In the genomic region with DNA sequence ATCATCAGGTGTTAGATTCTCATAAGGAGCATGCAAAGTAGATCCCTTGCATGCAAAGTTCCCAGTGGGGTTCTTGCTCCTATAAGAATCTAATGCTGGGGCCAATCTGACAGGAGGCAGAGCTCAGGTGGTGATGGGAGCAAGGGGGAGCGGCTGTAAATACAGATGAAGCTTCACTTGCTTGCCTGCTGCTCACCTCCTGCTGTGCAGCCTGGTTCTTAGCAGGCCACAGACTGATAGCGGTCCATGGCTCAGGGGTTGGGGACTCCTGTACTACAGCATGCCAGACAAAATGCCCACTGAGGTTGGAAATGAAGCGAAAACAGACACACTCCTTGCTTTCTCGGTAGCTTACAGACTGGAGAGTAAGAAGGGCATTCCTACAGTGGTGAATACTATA, we compare ENCODE assay signal across 1 cellular context.
TF ChIP-seq lines count a peak whose summit lies in the region.

No MANE protein-coding gene starts in this region.

TF ChIP-seq in WTC11, 78 proteins besides CTCF, POLR2A, EP300 and RAD21 (continued from another document):
- TF ChIP-seq, protein P1, sequence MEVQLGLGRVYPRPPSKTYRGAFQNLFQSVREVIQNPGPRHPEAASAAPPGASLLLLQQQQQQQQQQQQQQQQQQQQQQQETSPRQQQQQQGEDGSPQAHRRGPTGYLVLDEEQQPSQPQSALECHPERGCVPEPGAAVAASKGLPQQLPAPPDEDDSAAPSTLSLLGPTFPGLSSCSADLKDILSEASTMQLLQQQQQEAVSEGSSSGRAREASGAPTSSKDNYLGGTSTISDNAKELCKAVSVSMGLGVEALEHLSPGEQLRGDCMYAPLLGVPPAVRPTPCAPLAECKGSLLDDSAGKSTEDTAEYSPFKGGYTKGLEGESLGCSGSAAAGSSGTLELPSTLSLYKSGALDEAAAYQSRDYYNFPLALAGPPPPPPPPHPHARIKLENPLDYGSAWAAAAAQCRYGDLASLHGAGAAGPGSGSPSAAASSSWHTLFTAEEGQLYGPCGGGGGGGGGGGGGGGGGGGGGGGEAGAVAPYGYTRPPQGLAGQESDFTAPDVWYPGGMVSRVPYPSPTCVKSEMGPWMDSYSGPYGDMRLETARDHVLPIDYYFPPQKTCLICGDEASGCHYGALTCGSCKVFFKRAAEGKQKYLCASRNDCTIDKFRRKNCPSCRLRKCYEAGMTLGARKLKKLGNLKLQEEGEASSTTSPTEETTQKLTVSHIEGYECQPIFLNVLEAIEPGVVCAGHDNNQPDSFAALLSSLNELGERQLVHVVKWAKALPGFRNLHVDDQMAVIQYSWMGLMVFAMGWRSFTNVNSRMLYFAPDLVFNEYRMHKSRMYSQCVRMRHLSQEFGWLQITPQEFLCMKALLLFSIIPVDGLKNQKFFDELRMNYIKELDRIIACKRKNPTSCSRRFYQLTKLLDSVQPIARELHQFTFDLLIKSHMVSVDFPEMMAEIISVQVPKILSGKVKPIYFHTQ (CRISPR knock-in tag; IDR thresholded peaks at IDR 0.05), result no peak
- TF ChIP-seq CREB1 (CRISPR knock-in tag; IDR thresholded peaks at IDR 0.05) (no peak), FOXK1 (CRISPR knock-in tag; IDR thresholded peaks at IDR 0.05) (no peak), GRHL2 (CRISPR knock-in tag; IDR thresholded peaks at IDR 0.05; ENCODE audit: insufficient replicate concordance, severe bottlenecking) (no peak), FOXJ3 (CRISPR knock-in tag; IDR thresholded peaks at IDR 0.05; ENCODE audit: borderline replicate concordance) (no peak)
- TF ChIP-seq, protein P2, sequence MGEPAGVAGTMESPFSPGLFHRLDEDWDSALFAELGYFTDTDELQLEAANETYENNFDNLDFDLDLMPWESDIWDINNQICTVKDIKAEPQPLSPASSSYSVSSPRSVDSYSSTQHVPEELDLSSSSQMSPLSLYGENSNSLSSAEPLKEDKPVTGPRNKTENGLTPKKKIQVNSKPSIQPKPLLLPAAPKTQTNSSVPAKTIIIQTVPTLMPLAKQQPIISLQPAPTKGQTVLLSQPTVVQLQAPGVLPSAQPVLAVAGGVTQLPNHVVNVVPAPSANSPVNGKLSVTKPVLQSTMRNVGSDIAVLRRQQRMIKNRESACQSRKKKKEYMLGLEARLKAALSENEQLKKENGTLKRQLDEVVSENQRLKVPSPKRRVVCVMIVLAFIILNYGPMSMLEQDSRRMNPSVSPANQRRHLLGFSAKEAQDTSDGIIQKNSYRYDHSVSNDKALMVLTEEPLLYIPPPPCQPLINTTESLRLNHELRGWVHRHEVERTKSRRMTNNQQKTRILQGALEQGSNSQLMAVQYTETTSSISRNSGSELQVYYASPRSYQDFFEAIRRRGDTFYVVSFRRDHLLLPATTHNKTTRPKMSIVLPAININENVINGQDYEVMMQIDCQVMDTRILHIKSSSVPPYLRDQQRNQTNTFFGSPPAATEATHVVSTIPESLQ (CRISPR knock-in tag; IDR thresholded peaks at IDR 0.05), result no peak
- TF ChIP-seq, protein P3, sequence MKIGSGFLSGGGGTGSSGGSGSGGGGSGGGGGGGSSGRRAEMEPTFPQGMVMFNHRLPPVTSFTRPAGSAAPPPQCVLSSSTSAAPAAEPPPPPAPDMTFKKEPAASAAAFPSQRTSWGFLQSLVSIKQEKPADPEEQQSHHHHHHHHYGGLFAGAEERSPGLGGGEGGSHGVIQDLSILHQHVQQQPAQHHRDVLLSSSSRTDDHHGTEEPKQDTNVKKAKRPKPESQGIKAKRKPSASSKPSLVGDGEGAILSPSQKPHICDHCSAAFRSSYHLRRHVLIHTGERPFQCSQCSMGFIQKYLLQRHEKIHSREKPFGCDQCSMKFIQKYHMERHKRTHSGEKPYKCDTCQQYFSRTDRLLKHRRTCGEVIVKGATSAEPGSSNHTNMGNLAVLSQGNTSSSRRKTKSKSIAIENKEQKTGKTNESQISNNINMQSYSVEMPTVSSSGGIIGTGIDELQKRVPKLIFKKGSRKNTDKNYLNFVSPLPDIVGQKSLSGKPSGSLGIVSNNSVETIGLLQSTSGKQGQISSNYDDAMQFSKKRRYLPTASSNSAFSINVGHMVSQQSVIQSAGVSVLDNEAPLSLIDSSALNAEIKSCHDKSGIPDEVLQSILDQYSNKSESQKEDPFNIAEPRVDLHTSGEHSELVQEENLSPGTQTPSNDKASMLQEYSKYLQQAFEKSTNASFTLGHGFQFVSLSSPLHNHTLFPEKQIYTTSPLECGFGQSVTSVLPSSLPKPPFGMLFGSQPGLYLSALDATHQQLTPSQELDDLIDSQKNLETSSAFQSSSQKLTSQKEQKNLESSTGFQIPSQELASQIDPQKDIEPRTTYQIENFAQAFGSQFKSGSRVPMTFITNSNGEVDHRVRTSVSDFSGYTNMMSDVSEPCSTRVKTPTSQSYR (CRISPR knock-in tag; IDR thresholded peaks at IDR 0.05), result no peak
- TF ChIP-seq, protein P4, sequence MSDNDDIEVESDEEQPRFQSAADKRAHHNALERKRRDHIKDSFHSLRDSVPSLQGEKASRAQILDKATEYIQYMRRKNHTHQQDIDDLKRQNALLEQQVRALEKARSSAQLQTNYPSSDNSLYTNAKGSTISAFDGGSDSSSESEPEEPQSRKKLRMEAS (CRISPR knock-in tag; IDR thresholded peaks at IDR 0.05), result no peak
